Comparison of ENCODE assay signal across 9 cellular contexts in the genomic region with DNA sequence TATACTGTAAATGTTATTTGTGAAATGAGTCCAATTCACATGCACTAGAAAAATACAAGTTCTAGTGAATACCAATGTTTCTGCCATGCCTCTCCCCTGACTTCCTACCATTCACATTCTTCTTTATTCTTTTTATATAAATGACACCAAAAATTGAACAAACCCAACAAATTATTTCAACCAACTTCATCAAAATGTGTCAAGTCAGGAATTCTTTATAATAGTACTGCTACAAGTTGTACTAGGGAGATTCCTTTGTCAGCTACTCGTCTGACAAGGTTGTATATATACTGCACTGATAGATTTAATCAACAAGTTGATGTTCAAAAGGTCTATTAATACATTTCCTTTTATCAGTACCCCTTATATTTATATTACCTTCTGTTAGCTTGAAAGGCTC. TPM values are rescaled to one million over a fixed set of nuclear protein-coding genes. Genes with fewer than 3 reads are reported as not detected.
DNase-seq lines count a peak whose midpoint lies in the region; ATAC-seq and TF ChIP-seq lines count a peak whose summit lies in the region.
"Had no signal": no experiment of that assay in that cellular context is flagged by ENCODE, and none has a peak within 500 bp of the region (broad histone marks: within the 10 kb centered on the region; RNA-seq: fewer than 3 reads in every experiment).

No MANE protein-coding gene starts in this region.

- peaks cover 4% of the 10 kb centered on the region for H3K4me1 ChIP-seq in right cardiac atrium (ENCODE audit: control insufficient read depth, insufficient read depth, low read length)

- H3K4me3 ChIP-seq in right cardiac atrium (ENCODE audit: low read length) = peak overlapping the region; percentile 100

- no peaks in the 10 kb centered on the region for H3K27me3 ChIP-seq in right cardiac atrium (ENCODE audit: control insufficient read depth, insufficient read depth)

- DNase-seq in T-helper 2 cell treated with Interferon-gamma antibody and Interleukin-4, amounts not matched to agents 5 μg/mL and 100 μg/mL, for 36 hours (ENCODE audit: low spot score) = no peak
- DNase-seq in T-helper 2 cell (no peak), right cardiac atrium (no peak), CD14-positive monocyte (ENCODE audit: low spot score) (no peak), NCI-H1092 treated with DMSO at 0.1 percent for 48 hours (lab: John Stamatoyannopoulos, UW) (no peak)
- DNase-seq in activated CD4-positive, alpha-beta memory T cell treated with anti-CD3 and anti-CD28 coated beads, Interleukin-2, amount 10 ng/mL, durations not matched to agents 7 days and 5 days = no peak
- no peak for DNase-seq in stimulated activated effector memory CD8-positive, alpha-beta T cell treated with anti-CD3 and anti-CD28 coated beads, Interleukin-12 subunit alpha, Interleukin-12 subunit beta, amount 100 ng/mL, for 72 hours (ENCODE audit: low spot score in 2 of 2)
- no peak for DNase-seq in stimulated activated CD4-positive, alpha-beta T cell treated with anti-CD3 and anti-CD28 coated beads, Interleukin-2, amount 100 ng/mL, for 24 hours
- DNase-seq: WERI-Rb-1 had no signal

- WGBS in right cardiac atrium = 22% methylated on average over 1 of the region's 1 CpG

- H3K9me3 Mint-ChIP-seq in T-helper 2 cell treated with Interferon-gamma antibody and Interleukin-4, amounts not matched to agents 5 μg/mL and 100 μg/mL, for 36 hours = no peaks in the 10 kb centered on the region
- H3K9me3 Mint-ChIP-seq in activated CD4-positive, alpha-beta memory T cell treated with anti-CD3 and anti-CD28 coated beads, Interleukin-2, amount 10 ng/mL, durations not matched to agents 7 days and 5 days = no peaks in the 10 kb centered on the region
- no peaks in the 10 kb centered on the region for H3K9me3 Mint-ChIP-seq in stimulated activated effector memory CD8-positive, alpha-beta T cell treated with anti-CD3 and anti-CD28 coated beads, Interleukin-12 subunit alpha, Interleukin-12 subunit beta, amount 100 ng/mL, for 72 hours
- peaks cover 0 to 2% (median 0%) of the 10 kb centered on the region in 7 donors for H3K9me3 Mint-ChIP-seq in CD14-positive monocyte

- ATAC-seq in right cardiac atrium = no peak
- ATAC-seq in stimulated activated effector memory CD8-positive, alpha-beta T cell treated with anti-CD3 and anti-CD28 coated beads, Interleukin-12 subunit alpha, Interleukin-12 subunit beta, amount 100 ng/mL, for 72 hours = no peak

- H3K36me3 Mint-ChIP-seq in T-helper 2 cell treated with Interferon-gamma antibody and Interleukin-4, amounts not matched to agents 5 μg/mL and 100 μg/mL, for 36 hours (ENCODE audit: low read depth) = peaks cover 39% of the 10 kb centered on the region
- H3K36me3 Mint-ChIP-seq in activated CD4-positive, alpha-beta memory T cell treated with anti-CD3 and anti-CD28 coated beads, Interleukin-2, amount 10 ng/mL, durations not matched to agents 7 days and 5 days (ENCODE audit: low read depth) = peaks cover 51% of the 10 kb centered on the region
- H3K36me3 Mint-ChIP-seq in stimulated activated effector memory CD8-positive, alpha-beta T cell treated with anti-CD3 and anti-CD28 coated beads, Interleukin-12 subunit alpha, Interleukin-12 subunit beta, amount 100 ng/mL, for 72 hours = peaks cover 46% of the 10 kb centered on the region
- H3K36me3 Mint-ChIP-seq in CD14-positive monocyte = peaks cover 0 to 4% of the 10 kb centered on the region in 2 donors

- no peaks in the 10 kb centered on the region for H3K27me3 Mint-ChIP-seq in T-helper 2 cell treated with Interferon-gamma antibody and Interleukin-4, amounts not matched to agents 5 μg/mL and 100 μg/mL, for 36 hours (ENCODE audit: low read depth)
- no peaks in the 10 kb centered on the region for H3K27me3 Mint-ChIP-seq in activated CD4-positive, alpha-beta memory T cell treated with anti-CD3 and anti-CD28 coated beads, Interleukin-2, amount 10 ng/mL, durations not matched to agents 7 days and 5 days
- no peaks in the 10 kb centered on the region for H3K27me3 Mint-ChIP-seq in CD14-positive monocyte (ENCODE audit: low read depth in 3 of 3)

- intact Hi-C loops in right cardiac atrium (cut with DNase I) (loop anchor here in 2 of 4 donors (5.0 to 10.0 kb wide), 2 partner anchors 130 to 137 kb away; no protein-coding TSS in a partner anchor), CD14-positive monocyte (cut with micrococcal nuclease) (loop anchor here (10.0 kb wide), 3 partner anchors 60 to 410 kb away; no protein-coding TSS in a partner anchor)

- no peak overlapping the region for H3K27ac ChIP-seq in right cardiac atrium (ENCODE audit: low read length)
- H3K27ac ChIP-seq: WERI-Rb-1 had no signal

- CTCF ChIA-PET in activated CD4-positive, alpha-beta memory T cell treated with anti-CD3 and anti-CD28 coated beads, Interleukin-2, amount 10 ng/mL, durations not matched to agents 7 days and 5 days (lab: Charles Lee) = interaction anchor here (1.0 to 3.4 kb wide), 2 partner anchors 143 to 165 kb away, joined by 3 to 14 read pairs; no protein-coding TSS in a partner anchor

- H3K4me3 Mint-ChIP-seq in T-helper 2 cell treated with Interferon-gamma antibody and Interleukin-4, amounts not matched to agents 5 μg/mL and 100 μg/mL, for 36 hours = peak overlapping the region; percentile 93
- peak overlapping the region; percentile 98 for H3K4me3 Mint-ChIP-seq in activated CD4-positive, alpha-beta memory T cell treated with anti-CD3 and anti-CD28 coated beads, Interleukin-2, amount 10 ng/mL, durations not matched to agents 7 days and 5 days
- peak overlapping the region; percentile 87 for H3K4me3 Mint-ChIP-seq in stimulated activated effector memory CD8-positive, alpha-beta T cell treated with anti-CD3 and anti-CD28 coated beads, Interleukin-12 subunit alpha, Interleukin-12 subunit beta, amount 100 ng/mL, for 72 hours
- no peak overlapping the region for H3K4me3 Mint-ChIP-seq in CD14-positive monocyte

- H3K9me3 ChIP-seq in right cardiac atrium (ENCODE audit: control insufficient read depth, low read length) = no peaks in the 10 kb centered on the region

- TF ChIP-seq CTCF in CD14-positive monocyte (IDR thresholded peaks at IDR 0.05) = no peak

- H3K4me1 Mint-ChIP-seq in T-helper 2 cell treated with Interferon-gamma antibody and Interleukin-4, amounts not matched to agents 5 μg/mL and 100 μg/mL, for 36 hours (ENCODE audit: low read depth) = peaks cover 50% of the 10 kb centered on the region
- H3K4me1 Mint-ChIP-seq in activated CD4-positive, alpha-beta memory T cell treated with anti-CD3 and anti-CD28 coated beads, Interleukin-2, amount 10 ng/mL, durations not matched to agents 7 days and 5 days = peaks cover 56% of the 10 kb centered on the region
- H3K4me1 Mint-ChIP-seq in stimulated activated effector memory CD8-positive, alpha-beta T cell treated with anti-CD3 and anti-CD28 coated beads, Interleukin-12 subunit alpha, Interleukin-12 subunit beta, amount 100 ng/mL, for 72 hours = peaks cover 58% of the 10 kb centered on the region
- peaks cover 54% of the 10 kb centered on the region for H3K4me1 Mint-ChIP-seq in CD14-positive monocyte

- peak overlapping the region; percentile 100 for H3K27ac Mint-ChIP-seq in T-helper 2 cell treated with Interferon-gamma antibody and Interleukin-4, amounts not matched to agents 5 μg/mL and 100 μg/mL, for 36 hours
- no peak overlapping the region for H3K27ac Mint-ChIP-seq in activated CD4-positive, alpha-beta memory T cell treated with anti-CD3 and anti-CD28 coated beads, Interleukin-2, amount 10 ng/mL, durations not matched to agents 7 days and 5 days
- H3K27ac Mint-ChIP-seq in stimulated activated effector memory CD8-positive, alpha-beta T cell treated with anti-CD3 and anti-CD28 coated beads, Interleukin-12 subunit alpha, Interleukin-12 subunit beta, amount 100 ng/mL, for 72 hours = no peak overlapping the region
- H3K27ac Mint-ChIP-seq in CD14-positive monocyte = no peak overlapping the region

- POLR2A ChIA-PET in activated CD4-positive, alpha-beta memory T cell treated with anti-CD3 and anti-CD28 coated beads, Interleukin-2, amount 10 ng/mL, durations not matched to agents 7 days and 5 days (lab: Charles Lee) = interaction anchor here (1.3 to 12.3 kb wide), 5 partner anchors 51 to 345 kb away, joined by 4 to 374 read pairs (median 8); no protein-coding TSS in a partner anchor

RNA-seq across cellular contexts. Expression of gene TBL1XR1, which starts 3.0 kb away (rescaled TPM):
- total RNA-seq in activated CD4-positive, alpha-beta memory T cell treated with anti-CD3 and anti-CD28 coated beads, Interleukin-2, amount 10 ng/mL, durations not matched to agents 7 days and 5 days = 100 to 1,000 TPM; 178 to 187 TPM
- 100 to 1,000 TPM; 137 to 145 (median 141) TPM for total RNA-seq in right cardiac atrium
- polyA plus RNA-seq in right cardiac atrium (31.4 TPM), CD14-positive monocyte (10 to 100 TPM; 10.2 to 20.4 TPM)

Comparison
In these comparisons a context has a peak if more than half of its experiments do, and no peak if none do; other contexts are left out.
1. H3K4me3 Mint-ChIP-seq: peak in T-helper 2 cell treated with Interferon-gamma antibody and Interleukin-4, amounts not matched to agents 5 μg/mL and 100 μg/mL, for 36 hours (single experiment), activated CD4-positive, alpha-beta memory T cell treated with anti-CD3 and anti-CD28 coated beads, Interleukin-2, amount 10 ng/mL, durations not matched to agents 7 days and 5 days (single experiment) and stimulated activated effector memory CD8-positive, alpha-beta T cell treated with anti-CD3 and anti-CD28 coated beads, Interleukin-12 subunit alpha, Interleukin-12 subunit beta, amount 100 ng/mL, for 72 hours (single experiment); none in CD14-positive monocyte (0 of 2).